1 cellular context compared by ENCODE assay signal in the genomic region with DNA sequence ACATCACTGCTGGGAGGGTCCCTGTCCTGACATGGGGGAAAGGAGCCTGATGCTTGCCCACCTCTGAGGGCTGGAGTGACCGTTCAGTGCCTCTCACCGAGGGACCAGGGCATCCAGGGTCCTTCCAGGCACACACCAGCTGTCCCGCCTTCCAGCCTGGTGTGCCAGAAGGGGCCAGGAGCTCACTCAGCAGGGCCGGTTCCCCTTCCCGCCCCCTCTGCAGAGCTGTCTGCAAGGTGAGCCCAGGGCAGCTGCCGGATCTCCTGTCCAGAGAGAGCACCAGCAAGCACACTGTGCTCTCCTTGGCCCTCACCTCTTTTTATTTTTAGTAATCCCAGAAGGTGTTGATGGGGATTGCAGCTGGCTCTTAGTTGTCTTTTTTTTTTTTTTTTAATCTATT.
TF ChIP-seq lines count a peak whose summit lies in the region.

No MANE protein-coding gene starts in this region.

TF ChIP-seq in WTC11, 78 proteins besides CTCF, POLR2A, EP300 and RAD21 (continued from another document):
- TF ChIP-seq, protein P1, sequence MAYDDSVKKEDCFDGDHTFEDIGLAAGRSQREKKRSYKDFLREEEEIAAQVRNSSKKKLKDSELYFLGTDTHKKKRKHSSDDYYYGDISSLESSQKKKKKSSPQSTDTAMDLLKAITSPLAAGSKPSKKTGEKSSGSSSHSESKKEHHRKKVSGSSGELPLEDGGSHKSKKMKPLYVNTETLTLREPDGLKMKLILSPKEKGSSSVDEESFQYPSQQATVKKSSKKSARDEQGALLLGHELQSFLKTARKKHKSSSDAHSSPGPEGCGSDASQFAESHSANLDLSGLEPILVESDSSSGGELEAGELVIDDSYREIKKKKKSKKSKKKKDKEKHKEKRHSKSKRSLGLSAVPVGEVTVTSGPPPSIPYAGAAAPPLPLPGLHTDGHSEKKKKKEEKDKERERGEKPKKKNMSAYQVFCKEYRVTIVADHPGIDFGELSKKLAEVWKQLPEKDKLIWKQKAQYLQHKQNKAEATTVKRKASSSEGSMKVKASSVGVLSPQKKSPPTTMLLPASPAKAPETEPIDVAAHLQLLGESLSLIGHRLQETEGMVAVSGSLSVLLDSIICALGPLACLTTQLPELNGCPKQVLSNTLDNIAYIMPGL (CRISPR knock-in tag; IDR thresholded peaks at IDR 0.05): no peak
- TF ChIP-seq RORB (CRISPR knock-in tag; IDR thresholded peaks at IDR 0.05): no peak
TF ChIP-seq in WTC11: peak in this region for 0.
